Comparison of ENCODE assay signal across 1 cellular context in the genomic region with DNA sequence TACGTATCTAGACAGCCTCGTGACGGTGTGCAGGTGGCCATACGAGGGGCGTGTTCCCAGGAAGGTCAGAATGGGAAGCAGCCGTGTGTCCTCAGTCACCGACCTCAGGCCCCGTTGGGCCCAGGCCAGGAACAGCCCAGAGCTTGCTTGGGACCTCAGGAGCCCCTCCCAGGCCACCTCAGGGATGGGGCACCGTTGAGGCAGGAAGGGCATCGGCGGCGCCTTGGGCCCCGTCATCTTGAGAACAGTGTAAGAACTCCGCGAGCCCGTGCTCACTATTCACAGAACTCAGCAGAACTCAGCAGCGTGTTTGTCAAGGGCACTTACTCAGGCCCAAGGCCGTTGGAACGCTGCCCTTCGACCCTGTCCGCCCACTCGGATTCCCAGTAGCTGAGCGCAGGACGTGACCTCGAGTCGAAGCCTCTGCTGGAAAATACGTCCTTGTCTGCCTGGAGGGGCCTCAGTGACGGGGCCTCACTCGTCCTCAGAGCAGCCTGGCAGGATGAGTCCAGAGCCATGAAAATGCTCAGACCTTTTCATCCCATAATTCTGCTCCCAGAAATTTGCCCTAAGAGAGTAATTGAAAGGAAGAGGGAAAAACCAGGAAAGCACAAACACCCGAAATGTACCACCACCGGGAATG.
TF ChIP-seq lines count a peak whose summit lies in the region.

No MANE protein-coding gene starts in this region.

TF ChIP-seq in HepG2, 621 proteins besides CTCF, POLR2A, EP300 and RAD21 (continued from another document and continues in another):
- TF ChIP-seq, protein P1, sequence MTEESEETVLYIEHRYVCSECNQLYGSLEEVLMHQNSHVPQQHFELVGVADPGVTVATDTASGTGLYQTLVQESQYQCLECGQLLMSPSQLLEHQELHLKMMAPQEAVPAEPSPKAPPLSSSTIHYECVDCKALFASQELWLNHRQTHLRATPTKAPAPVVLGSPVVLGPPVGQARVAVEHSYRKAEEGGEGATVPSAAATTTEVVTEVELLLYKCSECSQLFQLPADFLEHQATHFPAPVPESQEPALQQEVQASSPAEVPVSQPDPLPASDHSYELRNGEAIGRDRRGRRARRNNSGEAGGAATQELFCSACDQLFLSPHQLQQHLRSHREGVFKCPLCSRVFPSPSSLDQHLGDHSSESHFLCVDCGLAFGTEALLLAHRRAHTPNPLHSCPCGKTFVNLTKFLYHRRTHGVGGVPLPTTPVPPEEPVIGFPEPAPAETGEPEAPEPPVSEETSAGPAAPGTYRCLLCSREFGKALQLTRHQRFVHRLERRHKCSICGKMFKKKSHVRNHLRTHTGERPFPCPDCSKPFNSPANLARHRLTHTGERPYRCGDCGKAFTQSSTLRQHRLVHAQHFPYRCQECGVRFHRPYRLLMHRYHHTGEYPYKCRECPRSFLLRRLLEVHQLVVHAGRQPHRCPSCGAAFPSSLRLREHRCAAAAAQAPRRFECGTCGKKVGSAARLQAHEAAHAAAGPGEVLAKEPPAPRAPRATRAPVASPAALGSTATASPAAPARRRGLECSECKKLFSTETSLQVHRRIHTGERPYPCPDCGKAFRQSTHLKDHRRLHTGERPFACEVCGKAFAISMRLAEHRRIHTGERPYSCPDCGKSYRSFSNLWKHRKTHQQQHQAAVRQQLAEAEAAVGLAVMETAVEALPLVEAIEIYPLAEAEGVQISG (CRISPR knock-in tag; IDR thresholded peaks at IDR 0.05): peak; percentile 75
- TF ChIP-seq ATF7-NPFF (CRISPR knock-in tag; IDR thresholded peaks at IDR 0.05; ENCODE audit: low read depth): no peak
- peak; percentile 84 for TF ChIP-seq ZGPAT (CRISPR knock-in tag; IDR thresholded peaks at IDR 0.05)
- TF ChIP-seq, protein P2, sequence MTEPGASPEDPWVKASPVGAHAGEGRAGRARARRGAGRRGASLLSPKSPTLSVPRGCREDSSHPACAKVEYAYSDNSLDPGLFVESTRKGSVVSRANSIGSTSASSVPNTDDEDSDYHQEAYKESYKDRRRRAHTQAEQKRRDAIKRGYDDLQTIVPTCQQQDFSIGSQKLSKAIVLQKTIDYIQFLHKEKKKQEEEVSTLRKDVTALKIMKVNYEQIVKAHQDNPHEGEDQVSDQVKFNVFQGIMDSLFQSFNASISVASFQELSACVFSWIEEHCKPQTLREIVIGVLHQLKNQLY (CRISPR knock-in tag; IDR thresholded peaks at IDR 0.05): peak; percentile 64
- TF ChIP-seq CHCHD3 (CRISPR knock-in tag; IDR thresholded peaks at IDR 0.05): no peak
- TF ChIP-seq REXO4 (CRISPR knock-in tag; IDR thresholded peaks at IDR 0.05; ENCODE audit: borderline replicate concordance): no peak
- no peak for TF ChIP-seq HCFC1 (IDR thresholded peaks at IDR 0.05; ENCODE audit: low read depth, low read length)
- no peak; the same call in 1 of the 2 replicates for TF ChIP-seq ZFP37 (CRISPR knock-in tag; IDR thresholded peaks at IDR 0.05; ENCODE audit: borderline replicate concordance)
- TF ChIP-seq, protein P3, sequence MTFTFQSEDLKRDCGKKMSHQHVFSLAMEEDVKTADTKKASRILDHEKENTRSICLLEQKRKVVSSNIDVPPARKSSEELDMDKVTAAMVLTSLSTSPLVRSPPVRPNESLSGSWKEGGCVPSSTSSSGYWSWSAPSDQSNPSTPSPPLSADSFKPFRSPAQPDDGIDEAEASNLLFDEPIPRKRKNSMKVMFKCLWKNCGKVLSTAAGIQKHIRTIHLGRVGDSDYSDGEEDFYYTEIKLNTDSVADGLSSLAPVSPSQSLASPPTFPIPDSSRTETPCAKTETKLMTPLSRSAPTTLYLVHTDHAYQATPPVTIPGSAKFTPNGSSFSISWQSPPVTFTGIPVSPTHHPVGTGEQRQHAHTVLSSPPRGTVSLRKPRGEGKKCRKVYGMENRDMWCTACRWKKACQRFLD (CRISPR knock-in tag; IDR thresholded peaks at IDR 0.05; ENCODE audit: borderline replicate concordance): no peak
- peak; percentile 72; the same call in 1 of the 2 replicates for TF ChIP-seq MEF2D (CRISPR knock-in tag; IDR thresholded peaks at IDR 0.05)
- TF ChIP-seq FOSL2 (CRISPR knock-in tag; IDR thresholded peaks at IDR 0.05): peak; percentile 58
- peak; percentile 90 for TF ChIP-seq HOXA3 (CRISPR knock-in tag; IDR thresholded peaks at IDR 0.05)
- TF ChIP-seq NFYB (CRISPR knock-in tag; IDR thresholded peaks at IDR 0.05): no peak
- TF ChIP-seq BORCS8-MEF2B (CRISPR knock-in tag; IDR thresholded peaks at IDR 0.05): peak; percentile 46; the same call in 1 of the 2 replicates
- TF ChIP-seq, protein P4, sequence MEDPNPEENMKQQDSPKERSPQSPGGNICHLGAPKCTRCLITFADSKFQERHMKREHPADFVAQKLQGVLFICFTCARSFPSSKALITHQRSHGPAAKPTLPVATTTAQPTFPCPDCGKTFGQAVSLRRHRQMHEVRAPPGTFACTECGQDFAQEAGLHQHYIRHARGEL (CRISPR knock-in tag; IDR thresholded peaks at IDR 0.05): no peak
- TF ChIP-seq SYNCRIP (IDR thresholded peaks at IDR 0.05; ENCODE audit: insufficient read depth, low read depth, low read length): no peak
- TF ChIP-seq THAP8 (CRISPR knock-in tag; IDR thresholded peaks at IDR 0.05; ENCODE audit: borderline replicate concordance): no peak
- TF ChIP-seq ZFY (CRISPR knock-in tag; IDR thresholded peaks at IDR 0.05): peak; percentile 76; the same call in 1 of the 2 replicates
- 0 out of 2 replicates have a peak, but pooled peaks have one; percentile 28 for TF ChIP-seq GATAD1 (CRISPR knock-in tag; IDR thresholded peaks at IDR 0.05)
- TF ChIP-seq MBNL3 (CRISPR knock-in tag; conservative IDR thresholded peaks at IDR 0.05): no peak
- peak; percentile 92 for TF ChIP-seq ZNF292 (CRISPR knock-in tag; IDR thresholded peaks at IDR 0.05; ENCODE audit: borderline replicate concordance, low read depth)
- peak; percentile 59; the same call in 1 of the 2 replicates for TF ChIP-seq HOXD1 (CRISPR knock-in tag; IDR thresholded peaks at IDR 0.05)
- TF ChIP-seq NAIF1 (CRISPR knock-in tag; IDR thresholded peaks at IDR 0.05; ENCODE audit: borderline replicate concordance): no peak; the same call in 1 of the 2 replicates
- TF ChIP-seq, protein P5, sequence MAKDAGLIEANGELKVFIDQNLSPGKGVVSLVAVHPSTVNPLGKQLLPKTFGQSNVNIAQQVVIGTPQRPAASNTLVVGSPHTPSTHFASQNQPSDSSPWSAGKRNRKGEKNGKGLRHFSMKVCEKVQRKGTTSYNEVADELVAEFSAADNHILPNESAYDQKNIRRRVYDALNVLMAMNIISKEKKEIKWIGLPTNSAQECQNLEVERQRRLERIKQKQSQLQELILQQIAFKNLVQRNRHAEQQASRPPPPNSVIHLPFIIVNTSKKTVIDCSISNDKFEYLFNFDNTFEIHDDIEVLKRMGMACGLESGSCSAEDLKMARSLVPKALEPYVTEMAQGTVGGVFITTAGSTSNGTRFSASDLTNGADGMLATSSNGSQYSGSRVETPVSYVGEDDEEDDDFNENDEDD (CRISPR knock-in tag; IDR thresholded peaks at IDR 0.05; ENCODE audit: borderline replicate concordance): peak; percentile 13; the same call in 1 of the 2 replicates
- TF ChIP-seq ZNF639 (CRISPR knock-in tag; conservative IDR thresholded peaks at IDR 0.05): peak; percentile 26; the same call in 1 of the 2 replicates
- peak; percentile 78 for TF ChIP-seq ZMYM4 (CRISPR knock-in tag; IDR thresholded peaks at IDR 0.05)
- peak; percentile 83 for TF ChIP-seq FOXO1 (CRISPR knock-in tag; IDR thresholded peaks at IDR 0.05)
- TF ChIP-seq AGO1 (IDR thresholded peaks at IDR 0.05; ENCODE audit: low read depth, low read length, poor library complexity, severe bottlenecking): peak; percentile 31
- TF ChIP-seq ZNF253 (CRISPR knock-in tag; IDR thresholded peaks at IDR 0.05; ENCODE audit: borderline replicate concordance): no peak
- peak; percentile 84 for TF ChIP-seq TEAD3 (CRISPR knock-in tag; optimal IDR thresholded peaks at IDR 0.05; ENCODE audit: borderline replicate concordance)
- no peak for TF ChIP-seq FOSL1 (CRISPR knock-in tag; IDR thresholded peaks at IDR 0.05; ENCODE audit: borderline replicate concordance)
- no peak for TF ChIP-seq CHD4 (IDR thresholded peaks at IDR 0.05; ENCODE audit: borderline replicate concordance, low read length)
- no peak for TF ChIP-seq AKNA (CRISPR knock-in tag; IDR thresholded peaks at IDR 0.05; ENCODE audit: borderline replicate concordance)
- peak; percentile 79; the same call in 1 of the 2 replicates for TF ChIP-seq ZNF431 (CRISPR knock-in tag; IDR thresholded peaks at IDR 0.05; ENCODE audit: borderline replicate concordance, low read depth)
- peak; percentile 37; the same call in 1 of the 2 replicates for TF ChIP-seq ZBTB39 (CRISPR knock-in tag; IDR thresholded peaks at IDR 0.05)
- TF ChIP-seq ISX (CRISPR knock-in tag; conservative IDR thresholded peaks at IDR 0.05): no peak
- TF ChIP-seq JUNB (CRISPR knock-in tag; IDR thresholded peaks at IDR 0.05; ENCODE audit: borderline replicate concordance): no peak
- TF ChIP-seq FOXC1 (CRISPR knock-in tag; IDR thresholded peaks at IDR 0.05; ENCODE audit: borderline replicate concordance): no peak
- TF ChIP-seq NFKB2 (CRISPR knock-in tag; IDR thresholded peaks at IDR 0.05; ENCODE audit: borderline replicate concordance): peak; percentile 73; the same call in 1 of the 2 replicates
- peak; percentile 38; the same call in 1 of the 2 replicates for TF ChIP-seq ARNTL (CRISPR knock-in tag; IDR thresholded peaks at IDR 0.05)
- no peak for TF ChIP-seq SIX1 (CRISPR knock-in tag; IDR thresholded peaks at IDR 0.05; ENCODE audit: borderline replicate concordance)
- TF ChIP-seq ZNF619 (CRISPR knock-in tag; IDR thresholded peaks at IDR 0.05): no peak
- no peak for TF ChIP-seq ZFP1 (CRISPR knock-in tag; IDR thresholded peaks at IDR 0.05)
